1 cellular context compared by ENCODE assay signal in the genomic region with DNA sequence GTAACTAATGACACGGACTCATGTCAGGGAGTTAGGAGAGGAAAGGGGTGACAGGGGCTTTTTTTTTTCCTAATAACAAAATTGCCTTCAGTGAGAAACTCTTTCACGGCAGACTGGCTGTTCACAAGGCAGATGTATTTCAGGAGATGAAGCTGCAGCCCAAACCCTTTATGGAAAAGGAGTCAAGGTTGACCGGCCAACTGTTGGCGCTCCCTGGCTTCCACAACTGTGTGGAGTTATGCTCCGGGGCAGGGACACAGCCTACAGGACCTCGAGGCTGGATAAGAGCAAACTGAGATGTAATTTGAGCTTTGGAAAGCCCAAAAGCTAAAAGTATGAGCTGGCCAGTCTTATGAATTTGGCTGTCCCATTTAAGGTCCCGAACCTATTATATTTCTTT.
TF ChIP-seq lines count a peak whose summit lies in the region.

No MANE protein-coding gene starts in this region.

TF ChIP-seq in GM23338, 12 proteins besides CTCF, POLR2A, EP300 and RAD21:
- TF ChIP-seq CREB1 (CRISPR knock-in tag; IDR thresholded peaks at IDR 0.05; ENCODE audit: low read depth): no peak
- no peak for TF ChIP-seq EZH2 (IDR thresholded peaks at IDR 0.05; ENCODE audit: low read depth, unreplicated experiment)
- no peak for TF ChIP-seq POLR2AphosphoS5 (IDR thresholded peaks at IDR 0.05; ENCODE audit: low read depth)
- no peak for TF ChIP-seq NANOG (IDR thresholded peaks at IDR 0.05; ENCODE audit: borderline replicate concordance)
- TF ChIP-seq, protein P1, sequence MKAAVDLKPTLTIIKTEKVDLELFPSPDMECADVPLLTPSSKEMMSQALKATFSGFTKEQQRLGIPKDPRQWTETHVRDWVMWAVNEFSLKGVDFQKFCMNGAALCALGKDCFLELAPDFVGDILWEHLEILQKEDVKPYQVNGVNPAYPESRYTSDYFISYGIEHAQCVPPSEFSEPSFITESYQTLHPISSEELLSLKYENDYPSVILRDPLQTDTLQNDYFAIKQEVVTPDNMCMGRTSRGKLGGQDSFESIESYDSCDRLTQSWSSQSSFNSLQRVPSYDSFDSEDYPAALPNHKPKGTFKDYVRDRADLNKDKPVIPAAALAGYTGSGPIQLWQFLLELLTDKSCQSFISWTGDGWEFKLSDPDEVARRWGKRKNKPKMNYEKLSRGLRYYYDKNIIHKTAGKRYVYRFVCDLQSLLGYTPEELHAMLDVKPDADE (IDR thresholded peaks at IDR 0.05): no peak
- TF ChIP-seq JUNB (IDR thresholded peaks at IDR 0.05; ENCODE audit: unreplicated experiment): no peak
- no peak for TF ChIP-seq ZNF331 (CRISPR knock-in tag; IDR thresholded peaks at IDR 0.05; ENCODE audit: low read depth)
- TF ChIP-seq, protein P2, sequence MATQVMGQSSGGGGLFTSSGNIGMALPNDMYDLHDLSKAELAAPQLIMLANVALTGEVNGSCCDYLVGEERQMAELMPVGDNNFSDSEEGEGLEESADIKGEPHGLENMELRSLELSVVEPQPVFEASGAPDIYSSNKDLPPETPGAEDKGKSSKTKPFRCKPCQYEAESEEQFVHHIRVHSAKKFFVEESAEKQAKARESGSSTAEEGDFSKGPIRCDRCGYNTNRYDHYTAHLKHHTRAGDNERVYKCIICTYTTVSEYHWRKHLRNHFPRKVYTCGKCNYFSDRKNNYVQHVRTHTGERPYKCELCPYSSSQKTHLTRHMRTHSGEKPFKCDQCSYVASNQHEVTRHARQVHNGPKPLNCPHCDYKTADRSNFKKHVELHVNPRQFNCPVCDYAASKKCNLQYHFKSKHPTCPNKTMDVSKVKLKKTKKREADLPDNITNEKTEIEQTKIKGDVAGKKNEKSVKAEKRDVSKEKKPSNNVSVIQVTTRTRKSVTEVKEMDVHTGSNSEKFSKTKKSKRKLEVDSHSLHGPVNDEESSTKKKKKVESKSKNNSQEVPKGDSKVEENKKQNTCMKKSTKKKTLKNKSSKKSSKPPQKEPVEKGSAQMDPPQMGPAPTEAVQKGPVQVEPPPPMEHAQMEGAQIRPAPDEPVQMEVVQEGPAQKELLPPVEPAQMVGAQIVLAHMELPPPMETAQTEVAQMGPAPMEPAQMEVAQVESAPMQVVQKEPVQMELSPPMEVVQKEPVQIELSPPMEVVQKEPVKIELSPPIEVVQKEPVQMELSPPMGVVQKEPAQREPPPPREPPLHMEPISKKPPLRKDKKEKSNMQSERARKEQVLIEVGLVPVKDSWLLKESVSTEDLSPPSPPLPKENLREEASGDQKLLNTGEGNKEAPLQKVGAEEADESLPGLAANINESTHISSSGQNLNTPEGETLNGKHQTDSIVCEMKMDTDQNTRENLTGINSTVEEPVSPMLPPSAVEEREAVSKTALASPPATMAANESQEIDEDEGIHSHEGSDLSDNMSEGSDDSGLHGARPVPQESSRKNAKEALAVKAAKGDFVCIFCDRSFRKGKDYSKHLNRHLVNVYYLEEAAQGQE (IDR thresholded peaks at IDR 0.05; ENCODE audit: unreplicated experiment): no peak
- TF ChIP-seq, protein P3, sequence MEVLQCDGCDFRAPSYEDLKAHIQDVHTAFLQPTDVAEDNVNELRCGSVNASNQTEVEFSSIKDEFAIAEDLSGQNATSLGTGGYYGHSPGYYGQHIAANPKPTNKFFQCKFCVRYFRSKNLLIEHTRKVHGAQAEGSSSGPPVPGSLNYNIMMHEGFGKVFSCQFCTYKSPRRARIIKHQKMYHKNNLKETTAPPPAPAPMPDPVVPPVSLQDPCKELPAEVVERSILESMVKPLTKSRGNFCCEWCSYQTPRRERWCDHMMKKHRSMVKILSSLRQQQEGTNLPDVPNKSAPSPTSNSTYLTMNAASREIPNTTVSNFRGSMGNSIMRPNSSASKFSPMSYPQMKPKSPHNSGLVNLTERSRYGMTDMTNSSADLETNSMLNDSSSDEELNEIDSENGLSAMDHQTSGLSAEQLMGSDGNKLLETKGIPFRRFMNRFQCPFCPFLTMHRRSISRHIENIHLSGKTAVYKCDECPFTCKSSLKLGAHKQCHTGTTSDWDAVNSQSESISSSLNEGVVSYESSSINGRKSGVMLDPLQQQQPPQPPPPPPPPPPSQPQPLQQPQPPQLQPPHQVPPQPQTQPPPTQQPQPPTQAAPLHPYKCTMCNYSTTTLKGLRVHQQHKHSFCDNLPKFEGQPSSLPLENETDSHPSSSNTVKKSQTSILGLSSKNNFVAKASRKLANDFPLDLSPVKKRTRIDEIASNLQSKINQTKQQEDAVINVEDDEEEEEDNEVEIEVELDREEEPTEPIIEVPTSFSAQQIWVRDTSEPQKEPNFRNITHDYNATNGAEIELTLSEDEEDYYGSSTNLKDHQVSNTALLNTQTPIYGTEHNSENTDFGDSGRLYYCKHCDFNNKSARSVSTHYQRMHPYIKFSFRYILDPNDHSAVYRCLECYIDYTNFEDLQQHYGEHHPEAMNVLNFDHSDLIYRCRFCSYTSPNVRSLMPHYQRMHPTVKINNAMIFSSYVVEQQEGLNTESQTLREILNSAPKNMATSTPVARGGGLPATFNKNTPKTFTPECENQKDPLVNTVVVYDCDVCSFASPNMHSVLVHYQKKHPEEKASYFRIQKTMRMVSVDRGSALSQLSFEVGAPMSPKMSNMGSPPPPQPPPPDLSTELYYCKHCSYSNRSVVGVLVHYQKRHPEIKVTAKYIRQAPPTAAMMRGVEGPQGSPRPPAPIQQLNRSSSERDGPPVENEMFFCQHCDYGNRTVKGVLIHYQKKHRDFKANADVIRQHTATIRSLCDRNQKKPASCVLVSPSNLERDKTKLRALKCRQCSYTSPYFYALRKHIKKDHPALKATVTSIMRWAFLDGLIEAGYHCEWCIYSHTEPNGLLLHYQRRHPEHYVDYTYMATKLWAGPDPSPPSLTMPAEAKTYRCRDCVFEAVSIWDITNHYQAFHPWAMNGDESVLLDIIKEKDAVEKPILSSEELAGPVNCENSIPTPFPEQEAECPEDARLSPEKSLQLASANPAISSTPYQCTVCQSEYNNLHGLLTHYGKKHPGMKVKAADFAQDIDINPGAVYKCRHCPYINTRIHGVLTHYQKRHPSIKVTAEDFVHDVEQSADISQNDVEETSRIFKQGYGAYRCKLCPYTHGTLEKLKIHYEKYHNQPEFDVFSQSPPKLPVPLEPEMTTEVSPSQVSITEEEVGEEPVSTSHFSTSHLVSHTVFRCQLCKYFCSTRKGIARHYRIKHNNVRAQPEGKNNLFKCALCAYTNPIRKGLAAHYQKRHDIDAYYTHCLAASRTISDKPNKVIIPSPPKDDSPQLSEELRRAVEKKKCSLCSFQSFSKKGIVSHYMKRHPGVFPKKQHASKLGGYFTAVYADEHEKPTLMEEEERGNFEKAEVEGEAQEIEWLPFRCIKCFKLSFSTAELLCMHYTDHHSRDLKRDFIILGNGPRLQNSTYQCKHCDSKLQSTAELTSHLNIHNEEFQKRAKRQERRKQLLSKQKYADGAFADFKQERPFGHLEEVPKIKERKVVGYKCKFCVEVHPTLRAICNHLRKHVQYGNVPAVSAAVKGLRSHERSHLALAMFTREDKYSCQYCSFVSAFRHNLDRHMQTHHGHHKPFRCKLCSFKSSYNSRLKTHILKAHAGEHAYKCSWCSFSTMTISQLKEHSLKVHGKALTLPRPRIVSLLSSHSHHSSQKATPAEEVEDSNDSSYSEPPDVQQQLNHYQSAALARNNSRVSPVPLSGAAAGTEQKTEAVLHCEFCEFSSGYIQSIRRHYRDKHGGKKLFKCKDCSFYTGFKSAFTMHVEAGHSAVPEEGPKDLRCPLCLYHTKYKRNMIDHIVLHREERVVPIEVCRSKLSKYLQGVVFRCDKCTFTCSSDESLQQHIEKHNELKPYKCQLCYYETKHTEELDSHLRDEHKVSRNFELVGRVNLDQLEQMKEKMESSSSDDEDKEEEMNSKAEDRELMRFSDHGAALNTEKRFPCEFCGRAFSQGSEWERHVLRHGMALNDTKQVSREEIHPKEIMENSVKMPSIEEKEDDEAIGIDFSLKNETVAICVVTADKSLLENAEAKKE (CRISPR knock-in tag; IDR thresholded peaks at IDR 0.05): no peak
- no peak for TF ChIP-seq EZH2phosphoT487 (IDR thresholded peaks at IDR 0.05; ENCODE audit: unreplicated experiment)
- no peak for TF ChIP-seq ZNF114 (CRISPR knock-in tag; IDR thresholded peaks at IDR 0.05)
- no peak for TF ChIP-seq STAT1 (IDR thresholded peaks at IDR 0.05; ENCODE audit: unreplicated experiment)
